Comparison of ENCODE assay signal across 8 cellular contexts in the genomic region with DNA sequence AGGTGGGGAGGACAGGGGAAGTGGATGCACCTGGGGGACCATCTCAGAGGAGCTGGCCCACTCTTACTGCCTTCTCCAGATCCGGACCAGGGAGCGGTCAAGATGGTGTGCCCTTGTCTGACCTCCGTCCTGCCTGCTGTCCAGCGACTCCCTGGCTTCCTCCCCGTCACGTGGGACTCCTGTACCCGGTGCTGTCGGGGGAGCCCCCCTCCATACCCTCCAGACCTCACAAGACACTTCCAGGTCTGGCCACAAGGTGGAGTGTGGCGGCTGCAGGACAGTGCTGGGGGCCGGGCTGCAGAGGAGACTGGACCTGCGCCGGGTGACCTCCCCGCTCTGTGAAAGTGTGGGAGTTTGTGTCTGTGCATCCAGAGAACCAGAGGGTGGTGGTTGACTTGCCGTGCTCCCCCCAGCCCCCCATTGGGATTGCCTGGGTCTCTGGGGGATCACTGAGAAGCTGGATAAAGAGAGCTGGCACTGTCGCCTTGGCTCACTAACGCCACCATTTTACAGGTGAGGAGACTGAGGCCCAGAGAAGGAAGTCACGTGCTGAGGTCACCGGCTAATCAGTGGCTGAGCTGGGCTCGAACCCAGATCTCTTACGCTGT. TPM values are rescaled to one million over a fixed set of nuclear protein-coding genes. Genes with fewer than 3 reads are reported as not detected.
DNase-seq lines count a peak whose midpoint lies in the region; ATAC-seq and TF ChIP-seq lines count a peak whose summit lies in the region.

No MANE protein-coding gene starts in this region.

- 27% methylated on average over 18 of the region's 20 CpGs for WGBS in esophagus muscularis mucosa
- 20 to 25% methylated on average over 16 to 18 of the region's 20 CpGs for WGBS in tibial nerve, 2 donors

- ATAC-seq in HG02852 (IDR thresholded peaks at IDR 0.05; ENCODE audit: unreplicated experiment): peak; percentile 69

- H3K36me3 ChIP-seq in esophagus muscularis mucosa: no peaks in the 10 kb centered on the region
- no peaks in the 10 kb centered on the region for H3K36me3 ChIP-seq in tibial nerve

- peak; percentile 62 to 88 (median 71) for TF ChIP-seq CTCF in esophagus muscularis mucosa (IDR thresholded peaks at IDR 0.05)
- peak; percentile 87 to 91 (median 90) for TF ChIP-seq CTCF in nephron (IDR thresholded peaks at IDR 0.05; ENCODE audit: unreplicated experiment in 3 of 3)
- TF ChIP-seq CTCF in tibial nerve (IDR thresholded peaks at IDR 0.05): peak; percentile 62 to 86 (median 79)

- intact Hi-C loops in esophagus muscularis mucosa (cut with DNase I): no loop called here

- H3K27ac Mint-ChIP-seq in nephron: peak overlapping the region in 2 of 3 experiments; percentile 53 to 64

- H3K27me3 ChIP-seq in esophagus muscularis mucosa (peaks cover 0 to 41% (median 0%) of the 10 kb centered on the region in 4 donors), tibial nerve (peaks cover 0 to 41% of the 10 kb centered on the region in 2 donors)

- no peaks in the 10 kb centered on the region for H3K9me3 Mint-ChIP-seq in nephron

- peak; percentile 52 for DNase-seq in NCI-H146 (lab: John Stamatoyannopoulos, UW)
- no peak for DNase-seq in NCI-H146 treated with DMSO at 0.1 percent for 48 hours (lab: John Stamatoyannopoulos, UW; ENCODE audit: unreplicated experiment)
- DNase-seq in NCI-H82 treated with DMSO at 0.1 percent for 48 hours (lab: John Stamatoyannopoulos, UW; ENCODE audit: unreplicated experiment): peak; percentile 37
- peak; percentile 50 for DNase-seq in activated T-cell treated with anti-CD3 and anti-CD28 coated beads for 24 hours (ENCODE audit: low read depth)
- DNase-seq in esophagus muscularis mucosa (ENCODE audit: extremely low spot score): no peak
- DNase-seq in tibial nerve (ENCODE audit: low spot score in 2 of 2): peak in 1 of 2 donors; percentile 50

- TF ChIP-seq EP300 in esophagus muscularis mucosa (IDR thresholded peaks at IDR 0.05) (no peak), tibial nerve (IDR thresholded peaks at IDR 0.05) (no peak)

- no peaks in the 10 kb centered on the region for H3K9me3 ChIP-seq in esophagus muscularis mucosa
- H3K9me3 ChIP-seq in tibial nerve: no peaks in the 10 kb centered on the region

- H3K4me1 Mint-ChIP-seq in nephron: peaks cover 19% of the 10 kb centered on the region

- peaks cover 10% of the 10 kb centered on the region for H3K27me3 Mint-ChIP-seq in nephron (ENCODE audit: low read depth)

- peaks cover 6 to 14% (median 13%) of the 10 kb centered on the region in 4 donors for H3K4me1 ChIP-seq in esophagus muscularis mucosa
- H3K4me1 ChIP-seq in tibial nerve: peaks cover 0 to 32% (median 3%) of the 10 kb centered on the region in 4 donors

- H3K27ac ChIP-seq in esophagus muscularis mucosa (replicated peaks in 1 of 4) (no peak overlapping the region), tibial nerve (no peak overlapping the region)

- TF ChIP-seq POLR2A in esophagus muscularis mucosa (IDR thresholded peaks at IDR 0.05; ENCODE audit: low read depth) (no peak), tibial nerve (IDR thresholded peaks at IDR 0.05) (no peak)

- H3K4me3 ChIP-seq in esophagus muscularis mucosa: no peak overlapping the region
- no peak overlapping the region for H3K4me3 ChIP-seq in tibial nerve

- no peaks in the 10 kb centered on the region for H3K36me3 Mint-ChIP-seq in nephron (ENCODE audit: low read depth)

- peak overlapping the region in 2 of 3 experiments; percentile 11 to 50 for H3K4me3 Mint-ChIP-seq in nephron

RNA-seq across cellular contexts. Expression of a gene that starts 1.9 kb away (rescaled TPM):
- total RNA-seq in esophagus muscularis mucosa (under 1 TPM in 2 of 4 donors, not detected in 2; 0.06 to 0.13 TPM), tibial nerve (under 1 TPM in 2 of 4 donors, not detected in 2; under 0.01 to 0.44 TPM)

Comparison
In these comparisons a context has a peak if more than half of its experiments do, and no peak if none do; other contexts are left out.
1. DNase-seq: peak in NCI-H146 (single experiment), NCI-H82 treated with DMSO at 0.1 percent for 48 hours (single experiment) and activated T-cell treated with anti-CD3 and anti-CD28 coated beads for 24 hours (single experiment); none in NCI-H146 treated with DMSO at 0.1 percent for 48 hours (single experiment) and esophagus muscularis mucosa (single experiment).
2. Peak in every context shown above with its lines, with median percentiles within 50 percentile points of each other: CTCF ChIP-seq.